ENCODE assay signal across 1 cellular context in genomic region chr17:76547183-76547641, GRCh38.
TF ChIP-seq lines count a peak whose summit lies in the region.

No MANE protein-coding gene starts in this region.

TF ChIP-seq in HEK293, 187 proteins besides CTCF, POLR2A, EP300 and RAD21 (continued from another document):
- TF ChIP-seq PBX3 (CRISPR knock-in tag; IDR thresholded peaks at IDR 0.05) (peak; percentile 66; the same call in 1 of the 2 replicates), KLF16 (tag by site-specific recombination; IDR thresholded peaks at IDR 0.05) (peak; percentile 62; the same call in 1 of the 2 replicates), PRDM10 (tag by site-specific recombination; IDR thresholded peaks at IDR 0.05) (peak; percentile 67), ZNF404 (tag by site-specific recombination; IDR thresholded peaks at IDR 0.05) (no peak), ZIC2 (tag by site-specific recombination; IDR thresholded peaks at IDR 0.05) (peak; percentile 100), ZNF2 (tag by site-specific recombination; IDR thresholded peaks at IDR 0.05) (peak; percentile 48; the same call in 1 of the 2 replicates), ZNF654 (tag by site-specific recombination; IDR thresholded peaks at IDR 0.05; ENCODE audit: low read depth) (peak; percentile 77), KLF17 (tag by site-specific recombination; IDR thresholded peaks at IDR 0.05) (peak; percentile 48; the same call in 1 of the 2 replicates), ZNF335 (tag by site-specific recombination; conservative IDR thresholded peaks at IDR 0.05) (0 out of 2 replicates have a peak, but pooled peaks have one; percentile 26)
TF ChIP-seq in HEK293: peak in this region for 23.
